Comparison of ENCODE assay signal across 8 cellular contexts in the genomic region with DNA sequence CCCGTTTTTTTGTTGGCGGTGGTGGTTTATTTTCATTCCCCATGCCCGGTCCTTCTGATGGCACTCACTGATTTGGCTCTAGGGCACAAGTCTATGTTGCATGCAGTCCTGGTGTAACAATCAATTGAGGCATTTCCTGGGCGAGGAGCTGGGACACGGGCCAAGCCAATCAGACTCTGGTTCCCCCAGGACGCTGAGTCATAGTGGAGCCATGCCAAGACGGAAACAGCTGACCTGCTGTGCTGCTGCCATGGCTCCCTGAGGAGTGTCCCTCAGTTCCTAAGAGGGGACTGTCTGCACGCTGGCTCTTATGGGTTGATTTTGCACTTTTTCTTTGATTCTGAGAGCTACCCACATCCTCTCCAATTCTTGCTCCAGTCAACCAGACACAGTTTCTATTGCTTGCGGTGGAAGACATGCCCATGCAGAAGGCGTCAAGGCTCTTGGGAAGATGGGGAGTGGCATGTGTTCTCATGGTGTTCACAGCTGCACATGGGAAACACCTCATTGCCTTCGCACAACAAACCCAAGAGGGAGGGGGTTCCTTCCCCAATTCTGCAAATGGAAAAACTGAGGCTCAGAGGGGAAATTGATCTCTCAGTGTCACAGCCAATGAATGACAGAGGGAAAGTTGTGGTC. TPM values are rescaled to one million over a fixed set of nuclear protein-coding genes. Genes with fewer than 3 reads are reported as not detected.
DNase-seq lines count a peak whose midpoint lies in the region; ATAC-seq and TF ChIP-seq lines count a peak whose summit lies in the region.

No MANE protein-coding gene starts in this region.

- H3K4me3 ChIP-seq in RWPE2 (ENCODE audit: severe bottlenecking) (no peak overlapping the region), foreskin fibroblast (ENCODE audit: low read depth in 1 of 2, low read length in 2 of 2) (no peak overlapping the region), skeletal muscle satellite cell (ENCODE audit: low read length) (peak overlapping the region; percentile 40)

- H3K9me3 ChIP-seq in RWPE2 (ENCODE audit: severe bottlenecking) = no peaks in the 10 kb centered on the region
- no peaks in the 10 kb centered on the region for H3K9me3 ChIP-seq in skeletal muscle satellite cell (replicated peaks; ENCODE audit: low read length)

- H3K4me1 ChIP-seq in RWPE2 (ENCODE audit: insufficient read depth, poor library complexity, severe bottlenecking) (peaks cover 16% of the 10 kb centered on the region), skeletal muscle satellite cell (ENCODE audit: control insufficient read depth, insufficient read depth, low read length) (peaks cover 35% of the 10 kb centered on the region)

- peak overlapping the region; percentile 56 for H3K4me2 ChIP-seq in skeletal muscle satellite cell (ENCODE audit: low read length)

- H3K9ac ChIP-seq in skeletal muscle satellite cell (ENCODE audit: low read depth, low read length) = peak overlapping the region; percentile 12

- peak; percentile 97 for DNase-seq in HT1080 (ENCODE audit: low read depth)
- peak; percentile 91 for DNase-seq in RWPE2 (ENCODE audit: low spot score)
- peak; percentile 90 to 93 for DNase-seq in foreskin fibroblast
- DNase-seq in ecto neural progenitor cell (ENCODE audit: low spot score) = no peak
- no peak for DNase-seq in activated naive CD4-positive, alpha-beta T cell (lab: John Stamatoyannopoulos, UW)

- no peaks in the 10 kb centered on the region for H3K27me3 ChIP-seq in RWPE2 (ENCODE audit: insufficient read depth, poor library complexity, severe bottlenecking)
- H3K27me3 ChIP-seq in skeletal muscle satellite cell (ENCODE audit: control insufficient read depth, insufficient read depth, low read length) = no peaks in the 10 kb centered on the region

- TF ChIP-seq CTCF in RWPE2 (IDR thresholded peaks at IDR 0.05; ENCODE audit: poor library complexity, severe bottlenecking) (no peak), foreskin fibroblast (IDR thresholded peaks at IDR 0.05; ENCODE audit: low read depth, low read length) (no peak)

- ATAC-seq in RWPE2 (ENCODE audit: low read depth) (peak; percentile 80), GM21529 (IDR thresholded peaks at IDR 0.05; ENCODE audit: unreplicated experiment) (no peak), GM18907 (IDR thresholded peaks at IDR 0.05; ENCODE audit: unreplicated experiment) (no peak)

- H3K36me3 ChIP-seq in RWPE2 (ENCODE audit: low read depth) (no peaks in the 10 kb centered on the region), skeletal muscle satellite cell (ENCODE audit: insufficient read depth, low read length) (no peaks in the 10 kb centered on the region)

- peak overlapping the region; percentile 60 for H3K27ac ChIP-seq in RWPE2 (ENCODE audit: poor library complexity, severe bottlenecking)

RNA-seq across cellular contexts. Expression of a gene that starts 28.4 kb away (rescaled TPM):
- 12.9 and 14.5 TPM in 2 replicates for total RNA-seq in HT1080 (2014; rRNA removed; shearing (Covaris generic))
- 22.4 and 37.6 TPM in 2 replicates for polyA plus RNA-seq in HT1080 (2015; cell fraction: cytosol; rRNA removed)
- polyA plus RNA-seq in HT1080 (2015; cell fraction: nucleus; rRNA removed) = 43.9 and 49.5 TPM in 2 replicates
- total RNA-seq in skeletal muscle satellite cell (2012; rRNA removed) = not detected in 2 replicates

Comparison
In these comparisons a context has a peak if more than half of its experiments do, and no peak if none do; other contexts are left out.
1. DNase-seq: peak in HT1080 (single experiment), RWPE2 (single experiment) and foreskin fibroblast (2 of 2); none in ecto neural progenitor cell (single experiment) and activated naive CD4-positive, alpha-beta T cell (0 of 4).